In genomic region chr16:23523321-23523720, GRCh38 we compare ENCODE assay signal across 20 cellular contexts.
"Had no signal": no experiment of that assay in that cellular context is flagged by ENCODE, and none has a peak within 500 bp of the region (broad histone marks: within the 10 kb centered on the region; RNA-seq: fewer than 3 reads in every experiment).

No MANE protein-coding gene starts in this region.

- H3K36me3 ChIP-seq: ovary had no signal

- DNase-seq: activated CD4-positive, alpha-beta T cell treated with anti-CD3 and anti-CD28 coated beads, Interleukin-2, amount 10 ng/mL, durations not matched to agents 7 days and 5 days; activated CD8-positive, alpha-beta T cell treated with anti-CD3 and anti-CD28 coated beads, Interleukin-2, amount 10 ng/mL, durations not matched to agents 7 days and 5 days; activated effector memory CD4-positive, alpha-beta T cell treated with Interleukin-2 at 50 U/mL for 16 hours; activated naive CD4-positive, alpha-beta T cell treated with anti-CD3 and anti-CD28 coated beads, Interleukin-2, amount 10 ng/mL, durations not matched to agents 7 days and 5 days; activated naive CD8-positive, alpha-beta T cell treated with anti-CD3 and anti-CD28 coated beads, Interleukin-2, amount 50 U/mL, for 24 hours; activated T-cell treated with anti-CD3 and anti-CD28 coated beads, Interleukin-2, amount 50 U/mL, for 4 hours; anterior cingulate cortex; caudate nucleus; erythroblast; islet precursor cell; mammary epithelial cell; natural killer cell; ovary; sigmoid colon; stimulated activated naive CD8-positive, alpha-beta T cell treated with anti-CD3 and anti-CD28 coated beads, Interleukin-15, Interleukin-2, amounts not matched to agents 100 U/mL and 50 U/mL, for 24 hours; transverse colon had no signal

- H3K9me3 Mint-ChIP-seq: activated CD4-positive, alpha-beta T cell treated with anti-CD3 and anti-CD28 coated beads, Interleukin-2, amount 10 ng/mL, durations not matched to agents 7 days and 5 days; activated naive CD4-positive, alpha-beta T cell treated with anti-CD3 and anti-CD28 coated beads, Interleukin-2, amount 10 ng/mL, durations not matched to agents 7 days and 5 days; activated naive CD8-positive, alpha-beta T cell treated with anti-CD3 and anti-CD28 coated beads, Interleukin-2, amount 50 U/mL, for 24 hours; activated T-cell treated with anti-CD3 and anti-CD28 coated beads, Interleukin-2, amount 50 U/mL, for 4 hours; brain; natural killer cell had no signal

- H3K27me3 ChIP-seq: ovary, sigmoid colon, transverse colon, vagina had no signal

- H3K27ac Mint-ChIP-seq: activated CD4-positive, alpha-beta T cell treated with anti-CD3 and anti-CD28 coated beads, Interleukin-2, amount 10 ng/mL, durations not matched to agents 7 days and 5 days; activated CD8-positive, alpha-beta T cell treated with anti-CD3 and anti-CD28 coated beads, Interleukin-2, amount 10 ng/mL, durations not matched to agents 7 days and 5 days; activated naive CD4-positive, alpha-beta T cell treated with anti-CD3 and anti-CD28 coated beads, Interleukin-2, amount 10 ng/mL, durations not matched to agents 7 days and 5 days; activated naive CD8-positive, alpha-beta T cell treated with anti-CD3 and anti-CD28 coated beads, Interleukin-2, amount 50 U/mL, for 24 hours; natural killer cell had no signal

- ATAC-seq: activated CD4-positive, CD25-positive, alpha-beta regulatory T cell treated with anti-CD3 and anti-CD28 coated beads, Interleukin-2, amount 50 U/mL, for 24 hours; activated CD8-positive, alpha-beta T cell treated with anti-CD3 and anti-CD28 coated beads, Interleukin-2, amount 10 ng/mL, durations not matched to agents 7 days and 5 days; activated naive CD8-positive, alpha-beta T cell treated with anti-CD3 and anti-CD28 coated beads, Interleukin-2, amount 50 U/mL, for 24 hours; activated T-cell treated with anti-CD3 and anti-CD28 coated beads, Interleukin-2, amount 50 U/mL, for 4 hours; natural killer cell; stimulated activated naive CD8-positive, alpha-beta T cell treated with anti-CD3 and anti-CD28 coated beads, Interleukin-15, Interleukin-2, amounts not matched to agents 100 U/mL and 50 U/mL, for 24 hours had no signal

- H3K27me3 Mint-ChIP-seq: activated CD4-positive, alpha-beta T cell treated with anti-CD3 and anti-CD28 coated beads, Interleukin-2, amount 10 ng/mL, durations not matched to agents 7 days and 5 days; activated naive CD4-positive, alpha-beta T cell treated with anti-CD3 and anti-CD28 coated beads, Interleukin-2, amount 10 ng/mL, durations not matched to agents 7 days and 5 days; activated naive CD8-positive, alpha-beta T cell treated with anti-CD3 and anti-CD28 coated beads, Interleukin-2, amount 50 U/mL, for 24 hours had no signal

- H3K9me3 ChIP-seq: ovary, sigmoid colon, transverse colon, vagina had no signal

- H3K4me3 ChIP-seq: ovary, sigmoid colon, transverse colon, vagina had no signal

- FAIRE-seq: frontal cortex had no signal

- H3K4me3 Mint-ChIP-seq: activated CD4-positive, alpha-beta T cell treated with anti-CD3 and anti-CD28 coated beads, Interleukin-2, amount 10 ng/mL, durations not matched to agents 7 days and 5 days; activated CD8-positive, alpha-beta T cell treated with anti-CD3 and anti-CD28 coated beads, Interleukin-2, amount 10 ng/mL, durations not matched to agents 7 days and 5 days; activated naive CD4-positive, alpha-beta T cell treated with anti-CD3 and anti-CD28 coated beads, Interleukin-2, amount 10 ng/mL, durations not matched to agents 7 days and 5 days; activated naive CD8-positive, alpha-beta T cell treated with anti-CD3 and anti-CD28 coated beads, Interleukin-2, amount 50 U/mL, for 24 hours; activated T-cell treated with anti-CD3 and anti-CD28 coated beads, Interleukin-2, amount 50 U/mL, for 4 hours; brain; natural killer cell had no signal

- H3K4me1 ChIP-seq: sigmoid colon, vagina had no signal

- H3K4me1 Mint-ChIP-seq: natural killer cell had no signal

- H3K27ac ChIP-seq: ovary, sigmoid colon, vagina had no signal
